ENCODE assay signal across 29 cellular contexts in genomic region chr7:132944774-132945173, GRCh38.
"Had no signal": no experiment of that assay in that cellular context is flagged by ENCODE, and none has a peak within 500 bp of the region (broad histone marks: within the 10 kb centered on the region; RNA-seq: fewer than 3 reads in every experiment).

No MANE protein-coding gene starts in this region.

- H3K4me3 Mint-ChIP-seq: activated CD4-positive, alpha-beta memory T cell treated with anti-CD3 and anti-CD28 coated beads, Interleukin-2, amount 10 ng/mL, durations not matched to agents 7 days and 5 days; activated CD4-positive, alpha-beta T cell treated with anti-CD3 and anti-CD28 coated beads, Interleukin-2, amount 10 ng/mL, durations not matched to agents 7 days and 5 days; activated naive CD4-positive, alpha-beta T cell treated with anti-CD3 and anti-CD28 coated beads, Interleukin-2, amount 10 ng/mL, durations not matched to agents 7 days and 5 days; activated naive CD8-positive, alpha-beta T cell treated with anti-CD3 and anti-CD28 coated beads, Interleukin-2, amount 10 ng/mL, durations not matched to agents 7 days and 5 days; activated T-cell treated with anti-CD3 and anti-CD28 coated beads, Interleukin-2, amount 50 U/mL, for 24 hours; activated T-cell treated with anti-CD3 and anti-CD28 coated beads, Interleukin-2, amount 50 U/mL, for 72 hours; brain; endodermal cell; WTC11 had no signal

- H3K27me3 Mint-ChIP-seq: activated CD4-positive, alpha-beta memory T cell treated with anti-CD3 and anti-CD28 coated beads, Interleukin-2, amount 10 ng/mL, durations not matched to agents 7 days and 5 days; activated CD4-positive, alpha-beta T cell treated with anti-CD3 and anti-CD28 coated beads, Interleukin-2, amount 10 ng/mL, durations not matched to agents 7 days and 5 days; activated naive CD4-positive, alpha-beta T cell treated with anti-CD3 and anti-CD28 coated beads, Interleukin-2, amount 10 ng/mL, durations not matched to agents 7 days and 5 days; activated naive CD8-positive, alpha-beta T cell treated with anti-CD3 and anti-CD28 coated beads, Interleukin-2, amount 10 ng/mL, durations not matched to agents 7 days and 5 days; activated T-cell treated with anti-CD3 and anti-CD28 coated beads, Interleukin-2, amount 50 U/mL, for 24 hours; brain had no signal

- H3K27ac Mint-ChIP-seq: activated CD4-positive, alpha-beta memory T cell treated with anti-CD3 and anti-CD28 coated beads, Interleukin-2, amount 10 ng/mL, durations not matched to agents 7 days and 5 days; activated CD4-positive, alpha-beta T cell treated with anti-CD3 and anti-CD28 coated beads, Interleukin-2, amount 10 ng/mL, durations not matched to agents 7 days and 5 days; activated naive CD4-positive, alpha-beta T cell treated with anti-CD3 and anti-CD28 coated beads, Interleukin-2, amount 10 ng/mL, durations not matched to agents 7 days and 5 days; activated naive CD4-positive, alpha-beta T cell treated with anti-CD3 and anti-CD28 coated beads, Interleukin-2, amount 50 U/mL, for 72 hours; activated naive CD8-positive, alpha-beta T cell treated with anti-CD3 and anti-CD28 coated beads, Interleukin-2, amount 10 ng/mL, durations not matched to agents 7 days and 5 days; activated T-cell treated with anti-CD3 and anti-CD28 coated beads, Interleukin-2, amount 50 U/mL, for 24 hours; activated T-cell treated with anti-CD3 and anti-CD28 coated beads, Interleukin-2, amount 50 U/mL, for 72 hours; brain; endodermal cell; WTC11 had no signal

- H3K4me1 Mint-ChIP-seq: activated CD4-positive, alpha-beta T cell treated with anti-CD3 and anti-CD28 coated beads, Interleukin-2, amount 10 ng/mL, durations not matched to agents 7 days and 5 days; activated naive CD4-positive, alpha-beta T cell treated with anti-CD3 and anti-CD28 coated beads, Interleukin-2, amount 10 ng/mL, durations not matched to agents 7 days and 5 days had no signal

- H3K27ac ChIP-seq: ascending aorta, breast epithelium, cardiac muscle cell, colonic mucosa, VCaP had no signal

- H3K9me3 ChIP-seq: ascending aorta, breast epithelium, colonic mucosa had no signal

- H3K27me3 ChIP-seq: ascending aorta, breast epithelium, cardiac muscle cell, colonic mucosa had no signal

- H3K36me3 Mint-ChIP-seq: WTC11 had no signal

- DNase-seq: activated CD4-positive, alpha-beta memory T cell treated with anti-CD3 and anti-CD28 coated beads, Interleukin-2, amount 10 ng/mL, durations not matched to agents 7 days and 5 days; activated CD4-positive, alpha-beta T cell treated with anti-CD3 and anti-CD28 coated beads for 1 hour; activated CD4-positive, alpha-beta T cell treated with anti-CD3 and anti-CD28 coated beads for 4 hours; activated CD4-positive, alpha-beta T cell treated with anti-CD3 and anti-CD28 coated beads, Interleukin-2, amount 10 ng/mL, durations not matched to agents 7 days and 5 days; activated CD4-positive, alpha-beta T cell treated with anti-CD3 and anti-CD28 coated beads, Interleukin-2, amount 50 U/mL, for 4 hours; activated CD8-positive, alpha-beta memory T cell treated with anti-CD3 and anti-CD28 coated beads, Interleukin-2, amount 50 U/mL, for 48 hours; activated gamma-delta T cell; activated naive CD4-positive, alpha-beta T cell; activated naive CD4-positive, alpha-beta T cell treated with anti-CD3 and anti-CD28 coated beads, Interleukin-2, amount 10 ng/mL, durations not matched to agents 7 days and 5 days; activated naive CD8-positive, alpha-beta T cell treated with anti-CD3 and anti-CD28 coated beads, Interleukin-2, amount 10 ng/mL, durations not matched to agents 7 days and 5 days; activated T-cell treated with anti-CD3 and anti-CD28 coated beads for 4 hours; activated T-cell treated with anti-CD3 and anti-CD28 coated beads, Interleukin-2, amount 50 U/mL, for 24 hours; activated T-cell treated with anti-CD3 and anti-CD28 coated beads, Interleukin-2, amount 50 U/mL, for 72 hours; central memory CD4-positive, alpha-beta T cell; cerebellar nuclear complex; colonic mucosa; effector CD8-positive, alpha-beta T cell; endodermal cell; foreskin fibroblast; head of caudate nucleus; T-helper 2 cell had no signal

- ATAC-seq: activated naive CD4-positive, alpha-beta T cell treated with anti-CD3 and anti-CD28 coated beads, Interleukin-2, amount 50 U/mL, for 72 hours; activated T-cell treated with anti-CD3 and anti-CD28 coated beads, Interleukin-2, amount 50 U/mL, for 72 hours; esophagus mucosa; WTC11 had no signal

- H3K9me3 Mint-ChIP-seq: activated CD4-positive, alpha-beta memory T cell treated with anti-CD3 and anti-CD28 coated beads, Interleukin-2, amount 10 ng/mL, durations not matched to agents 7 days and 5 days; activated CD4-positive, alpha-beta T cell treated with anti-CD3 and anti-CD28 coated beads, Interleukin-2, amount 10 ng/mL, durations not matched to agents 7 days and 5 days; activated naive CD4-positive, alpha-beta T cell treated with anti-CD3 and anti-CD28 coated beads, Interleukin-2, amount 10 ng/mL, durations not matched to agents 7 days and 5 days; activated naive CD8-positive, alpha-beta T cell treated with anti-CD3 and anti-CD28 coated beads, Interleukin-2, amount 10 ng/mL, durations not matched to agents 7 days and 5 days; activated T-cell treated with anti-CD3 and anti-CD28 coated beads, Interleukin-2, amount 50 U/mL, for 24 hours; activated T-cell treated with anti-CD3 and anti-CD28 coated beads, Interleukin-2, amount 50 U/mL, for 72 hours; brain; endodermal cell; WTC11 had no signal
